ENCODE assay signal across 8 cellular contexts in the genomic region with DNA sequence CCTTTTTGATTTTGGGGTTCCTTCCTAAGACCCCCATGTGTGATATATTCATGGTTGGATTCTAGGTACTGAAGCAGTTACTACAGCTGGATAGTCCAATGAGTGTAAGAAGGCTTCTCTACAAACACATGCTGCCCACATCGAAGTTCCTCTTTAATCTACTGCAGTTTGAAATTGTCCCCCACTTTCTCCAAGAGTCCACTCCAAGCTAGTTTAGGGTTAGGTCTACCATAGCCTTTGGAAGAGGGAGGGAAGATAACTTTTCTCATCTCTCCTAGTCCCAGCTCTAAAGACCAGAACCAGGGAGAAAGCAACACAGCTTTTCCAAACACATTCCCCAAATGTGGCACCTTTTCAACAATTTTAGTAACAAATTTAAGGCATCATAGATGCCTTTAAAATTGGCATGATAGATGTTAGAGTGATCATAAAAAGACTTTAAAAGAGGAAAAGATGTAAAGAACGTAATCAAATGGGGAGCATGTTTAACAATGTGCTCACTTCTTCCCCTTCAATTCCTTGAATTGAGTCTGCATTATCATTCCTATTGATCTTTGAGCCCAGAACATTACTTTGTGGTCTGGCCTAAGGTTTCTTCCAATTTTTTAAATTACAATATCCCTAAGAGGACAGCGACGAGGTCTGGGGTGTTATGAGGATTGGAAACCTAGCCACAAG. TPM values are rescaled to one million over a fixed set of nuclear protein-coding genes. Genes with fewer than 3 reads are reported as not detected.
DNase-seq lines count a peak whose midpoint lies in the region; ATAC-seq and TF ChIP-seq lines count a peak whose summit lies in the region.

No MANE protein-coding gene starts in this region.

- no peak for TF ChIP-seq CTCF in DOHH2 (IDR thresholded peaks at IDR 0.05; ENCODE audit: low read depth, low read length, poor library complexity, severe bottlenecking)
- TF ChIP-seq CTCF in PC-9 (conservative IDR thresholded peaks at IDR 0.05), result no peak
- no peak for TF ChIP-seq CTCF in endodermal cell (conservative IDR thresholded peaks at IDR 0.05)
- no peak for TF ChIP-seq CTCF in progenitor cell of endocrine pancreas (IDR thresholded peaks at IDR 0.05; ENCODE audit: unreplicated experiment)

- H3K4me3 ChIP-seq in DOHH2 (ENCODE audit: low read length) (peak overlapping the region; percentile 100), PC-9 (peak overlapping the region; percentile 71), endodermal cell (ENCODE audit: low read length) (peak overlapping the region; percentile 91)

- H3K4me1 Mint-ChIP-seq in endodermal cell (peaks cover 19% of the 10 kb centered on the region), progenitor cell of endocrine pancreas (ENCODE audit: low read depth) (peaks cover 19% of the 10 kb centered on the region)

- H3K27me3 Mint-ChIP-seq in endodermal cell (ENCODE audit: insufficient read depth), result no peaks in the 10 kb centered on the region
- H3K27me3 Mint-ChIP-seq in progenitor cell of endocrine pancreas, result peaks cover 8% of the 10 kb centered on the region

- H3K4me2 ChIP-seq in DOHH2 (ENCODE audit: low read length) (peak overlapping the region; percentile 95), PC-9 (peak overlapping the region; percentile 83)

- DNase-seq in PC-9, result no peak
- DNase-seq in endodermal cell, result no peak
- DNase-seq in progenitor cell of endocrine pancreas (ENCODE audit: low spot score, unreplicated experiment), result no peak
- no peak for DNase-seq in NCI-H1417 (lab: John Stamatoyannopoulos, UW)
- no peak for DNase-seq in SW480 (ENCODE audit: low spot score)

- CTCF ChIA-PET in PC-9 (lab: Charles Lee), result no interaction called here

- no peaks in the 10 kb centered on the region for H3K9me3 ChIP-seq in DOHH2 (ENCODE audit: control insufficient read depth, insufficient read depth, low read length)
- no peaks in the 10 kb centered on the region for H3K9me3 ChIP-seq in PC-9 (ENCODE audit: insufficient read depth, low read depth)
- H3K9me3 ChIP-seq in endodermal cell (ENCODE audit: control insufficient read depth, low read length), result no peaks in the 10 kb centered on the region

- no TSS peak for BruUV-seq in PC-9 (replicated peaks; lab: Mats Ljungman, UMichigan)

- H3F3A ChIP-seq in DOHH2 (ENCODE audit: control insufficient read depth, insufficient read depth) (peaks cover 4% of the 10 kb centered on the region; the same call in 1 of the 2 replicates), PC-9 (ENCODE audit: insufficient read depth, low read depth) (no peaks in the 10 kb centered on the region)

- H3K36me3 ChIP-seq in DOHH2 (ENCODE audit: control insufficient read depth, low read length), result peaks cover 38% of the 10 kb centered on the region
- H3K36me3 ChIP-seq in PC-9 (ENCODE audit: low read depth), result no peaks in the 10 kb centered on the region
- H3K36me3 ChIP-seq in endodermal cell (ENCODE audit: control insufficient read depth, insufficient read depth, low read length), result peaks cover 11% of the 10 kb centered on the region

- no peak overlapping the region for H3K9ac ChIP-seq in endodermal cell (ENCODE audit: extremely low read depth, low read length, poor library complexity, severe bottlenecking)

- H4K20me1 ChIP-seq in DOHH2 (ENCODE audit: control insufficient read depth, insufficient read depth, low read depth, low read length) (no peaks in the 10 kb centered on the region; the same call in 1 of the 2 replicates), PC-9 (ENCODE audit: insufficient read depth) (no peaks in the 10 kb centered on the region)

- WGBS in endodermal cell (ENCODE audit: insufficient coverage in 1 of 2, insufficient read length in 1 of 2), 2 experiments, result 85 to 100% methylated on average over 4 of the region's 4 CpGs

- H3K27ac ChIP-seq in DOHH2 (ENCODE audit: low read depth, low read length) (peak overlapping the region; percentile 94), PC-9 (peak overlapping the region; percentile 87), endodermal cell (ENCODE audit: low read depth, low read length) (no peak overlapping the region)

- ATAC-seq in HG03175 (IDR thresholded peaks at IDR 0.05; ENCODE audit: unreplicated experiment) (no peak), HG02938 (IDR thresholded peaks at IDR 0.05; ENCODE audit: unreplicated experiment) (no peak)

- H3K4me1 ChIP-seq in DOHH2 (ENCODE audit: control insufficient read depth, low read length) (peaks cover 27% of the 10 kb centered on the region), PC-9 (replicated peaks; ENCODE audit: insufficient read depth) (peaks cover 17% of the 10 kb centered on the region), endodermal cell (ENCODE audit: control insufficient read depth, insufficient read depth, low read length) (no peaks in the 10 kb centered on the region)

- H3K27ac Mint-ChIP-seq in endodermal cell (peak overlapping the region; percentile 99), progenitor cell of endocrine pancreas (peak overlapping the region; percentile 96)

- H3K9me2 ChIP-seq in DOHH2 (replicated peaks; ENCODE audit: control insufficient read depth, low read length), result no peaks in the 10 kb centered on the region
- H3K9me2 ChIP-seq in PC-9 (ENCODE audit: insufficient read depth), result no peaks in the 10 kb centered on the region

- H2AFZ ChIP-seq in PC-9, result peak overlapping the region; percentile 96

- H3K4me3 Mint-ChIP-seq in endodermal cell, result peak overlapping the region; percentile 89
- H3K4me3 Mint-ChIP-seq in progenitor cell of endocrine pancreas (ENCODE audit: low read depth), result peak overlapping the region; percentile 98

- H3K36me3 Mint-ChIP-seq in endodermal cell (ENCODE audit: low read depth) (peaks cover 3% of the 10 kb centered on the region), progenitor cell of endocrine pancreas (ENCODE audit: insufficient read depth) (no peaks in the 10 kb centered on the region)

- H3K27me3 ChIP-seq in DOHH2 (ENCODE audit: control insufficient read depth, low read length) (no peaks in the 10 kb centered on the region), PC-9 (ENCODE audit: insufficient read depth, low read depth) (no peaks in the 10 kb centered on the region), endodermal cell (ENCODE audit: control insufficient read depth, insufficient read depth, low read length, poor library complexity, severe bottlenecking) (no peaks in the 10 kb centered on the region)

- H3K9me3 Mint-ChIP-seq in endodermal cell (no peaks in the 10 kb centered on the region), progenitor cell of endocrine pancreas (ENCODE audit: low read depth) (no peaks in the 10 kb centered on the region)

- intact Hi-C loops in PC-9 (cut with micrococcal nuclease; ENCODE audit: unreplicated experiment), result loop anchor here (5.0 kb wide), 1 partner anchor 170 kb away; no protein-coding TSS in a partner anchor

- POLR2A ChIA-PET in PC-9 (lab: Charles Lee; ENCODE audit: unreplicated experiment), result no interaction called here

- H3K79me2 ChIP-seq in DOHH2 (ENCODE audit: control insufficient read depth, low read length) (peaks cover 40% of the 10 kb centered on the region), PC-9 (ENCODE audit: low read depth) (peaks cover 16% of the 10 kb centered on the region)

RNA-seq across cellular contexts. Expression of a gene that starts 1.0 kb away (rescaled TPM):
- 28.6 and 32.1 TPM in 2 replicates for total RNA-seq in PC-9 (2021)
- total RNA-seq in endodermal cell, result 10 to 100 TPM; 21.7 to 30.9 TPM
- polyA plus RNA-seq in endodermal cell (2013, experiment 1 of 2), result 21.8 TPM
- polyA plus RNA-seq in endodermal cell (2013, experiment 2 of 2), result 16.9 TPM
- 12.5 and 16.2 TPM in 2 replicates for total RNA-seq in progenitor cell of endocrine pancreas
